Comparison of ENCODE assay signal across 1 cellular context in genomic region chr7:100367676-100368613, GRCh38.
TF ChIP-seq lines count a peak whose summit lies in the region.

No MANE protein-coding gene starts in this region.

TF ChIP-seq in GM23338, 12 proteins besides CTCF, POLR2A, EP300 and RAD21:
- TF ChIP-seq ZNF462 (CRISPR knock-in tag; IDR thresholded peaks at IDR 0.05) (no peak), REST (IDR thresholded peaks at IDR 0.05; ENCODE audit: unreplicated experiment) (no peak), EZH2 (IDR thresholded peaks at IDR 0.05; ENCODE audit: low read depth, unreplicated experiment) (no peak), JUNB (IDR thresholded peaks at IDR 0.05; ENCODE audit: unreplicated experiment) (no peak), CREB1 (CRISPR knock-in tag; IDR thresholded peaks at IDR 0.05; ENCODE audit: low read depth) (no peak), NANOG (IDR thresholded peaks at IDR 0.05; ENCODE audit: borderline replicate concordance) (no peak), ETS1 (IDR thresholded peaks at IDR 0.05) (no peak), STAT1 (IDR thresholded peaks at IDR 0.05; ENCODE audit: unreplicated experiment) (no peak), POLR2AphosphoS5 (IDR thresholded peaks at IDR 0.05; ENCODE audit: low read depth) (no peak), EZH2phosphoT487 (IDR thresholded peaks at IDR 0.05; ENCODE audit: unreplicated experiment) (no peak)
TF ChIP-seq in GM23338: peak in this region for 0.
